21 cellular contexts compared by ENCODE assay signal in genomic region chr1:95287825-95288224, GRCh38.
"Had no signal": no experiment of that assay in that cellular context is flagged by ENCODE, and none has a peak within 500 bp of the region (broad histone marks: within the 10 kb centered on the region; RNA-seq: fewer than 3 reads in every experiment).

No MANE protein-coding gene starts in this region.

- H3K4me1 Mint-ChIP-seq: activated CD4-positive, alpha-beta memory T cell treated with anti-CD3 and anti-CD28 coated beads, Interleukin-2, amount 10 ng/mL, durations not matched to agents 7 days and 5 days; activated CD4-positive, alpha-beta T cell treated with anti-CD3 and anti-CD28 coated beads, Interleukin-2, amount 10 ng/mL, durations not matched to agents 7 days and 5 days; activated T-helper 17 cell treated with anti-CD3 and anti-CD28 coated beads, Interleukin-2, amount 50 U/mL, for 72 hours; naive thymus-derived CD4-positive, alpha-beta T cell; T-helper 17 cell had no signal

- H3K36me3 Mint-ChIP-seq: mesothelial cell of epicardium; naive thymus-derived CD4-positive, alpha-beta T cell had no signal

- DNase-seq: activated CD4-positive, alpha-beta memory T cell treated with anti-CD3 and anti-CD28 coated beads, Interleukin-2, amount 10 ng/mL, durations not matched to agents 7 days and 5 days; activated CD4-positive, alpha-beta T cell treated with anti-CD3 and anti-CD28 coated beads, Interleukin-2, amount 10 ng/mL, durations not matched to agents 7 days and 5 days; activated CD4-positive, CD25-positive, alpha-beta regulatory T cell treated with anti-CD3 and anti-CD28 coated beads, Interleukin-2, amount 50 U/mL, for 72 hours; activated CD8-positive, alpha-beta memory T cell treated with anti-CD3 and anti-CD28 coated beads, Interleukin-2, amount 50 U/mL, for 48 hours; activated gamma-delta T cell treated with Interleukin-2 at 50 U/mL for 16 hours; activated naive CD4-positive, alpha-beta T cell treated with anti-CD3 and anti-CD28 coated beads, Interleukin-2, amount 50 U/mL, for 16 hours; activated T-cell treated with anti-CD3 and anti-CD28 coated beads, Interleukin-2, amount 50 U/mL, for 4 hours; amniotic stem cell; central memory CD4-positive, alpha-beta T cell; foreskin keratinocyte; naive thymus-derived CD4-positive, alpha-beta T cell; ovary; right cardiac atrium; spleen; stimulated activated naive CD8-positive, alpha-beta T cell treated with anti-CD3 and anti-CD28 coated beads, Interleukin-15, Interleukin-2, amounts not matched to agents 100 U/mL and 50 U/mL, for 24 hours; T-helper 17 cell; T1000; testis; transverse colon had no signal

- H3K9me3 Mint-ChIP-seq: activated CD4-positive, alpha-beta memory T cell treated with anti-CD3 and anti-CD28 coated beads, Interleukin-2, amount 10 ng/mL, durations not matched to agents 7 days and 5 days; activated CD4-positive, alpha-beta T cell treated with anti-CD3 and anti-CD28 coated beads, Interleukin-2, amount 10 ng/mL, durations not matched to agents 7 days and 5 days; activated T-cell treated with anti-CD3 and anti-CD28 coated beads, Interleukin-2, amount 50 U/mL, for 4 hours; activated T-helper 17 cell treated with anti-CD3 and anti-CD28 coated beads, Interleukin-2, amount 50 U/mL, for 72 hours; mesothelial cell of epicardium had no signal

- H3K27me3 Mint-ChIP-seq: activated CD4-positive, alpha-beta memory T cell treated with anti-CD3 and anti-CD28 coated beads, Interleukin-2, amount 10 ng/mL, durations not matched to agents 7 days and 5 days; activated T-helper 17 cell treated with anti-CD3 and anti-CD28 coated beads, Interleukin-2, amount 50 U/mL, for 72 hours; T-helper 17 cell had no signal

- H3K27ac Mint-ChIP-seq: activated CD4-positive, alpha-beta memory T cell treated with anti-CD3 and anti-CD28 coated beads, Interleukin-2, amount 10 ng/mL, durations not matched to agents 7 days and 5 days; activated CD4-positive, alpha-beta T cell treated with anti-CD3 and anti-CD28 coated beads, Interleukin-2, amount 10 ng/mL, durations not matched to agents 7 days and 5 days; activated T-helper 17 cell treated with anti-CD3 and anti-CD28 coated beads, Interleukin-2, amount 50 U/mL, for 72 hours; mesothelial cell of epicardium; naive thymus-derived CD4-positive, alpha-beta T cell; T-helper 17 cell had no signal

- H3K4me3 Mint-ChIP-seq: activated CD4-positive, alpha-beta memory T cell treated with anti-CD3 and anti-CD28 coated beads, Interleukin-2, amount 10 ng/mL, durations not matched to agents 7 days and 5 days; activated CD4-positive, alpha-beta T cell treated with anti-CD3 and anti-CD28 coated beads, Interleukin-2, amount 10 ng/mL, durations not matched to agents 7 days and 5 days; activated T-cell treated with anti-CD3 and anti-CD28 coated beads, Interleukin-2, amount 50 U/mL, for 4 hours; activated T-helper 17 cell treated with anti-CD3 and anti-CD28 coated beads, Interleukin-2, amount 50 U/mL, for 72 hours; mesothelial cell of epicardium; naive thymus-derived CD4-positive, alpha-beta T cell; T-helper 17 cell had no signal
